ENCODE assay signal across 17 cellular contexts in genomic region chr20:38550274-38550673, GRCh38. TPM values are rescaled to one million over a fixed set of nuclear protein-coding genes. Genes with fewer than 3 reads are reported as not detected.
DNase-seq lines count a peak whose midpoint lies in the region; ATAC-seq and TF ChIP-seq lines count a peak whose summit lies in the region.
"Had no signal": no experiment of that assay in that cellular context is flagged by ENCODE, and none has a peak within 500 bp of the region (broad histone marks: within the 10 kb centered on the region; RNA-seq: fewer than 3 reads in every experiment).

No MANE protein-coding gene starts in this region.

- H3K27me3 ChIP-seq in Caco-2 (replicated peaks; ENCODE audit: control insufficient read depth, insufficient read depth, low read length) (no peaks in the 10 kb centered on the region), left ventricle myocardium inferior (ENCODE audit: low read depth) (no peaks in the 10 kb centered on the region)

- POLR2A ChIA-PET in Caco-2 (lab: Charles Lee), result no interaction called here

- BruUV-seq in Caco-2 (replicated peaks; lab: Mats Ljungman, UMichigan), result no TSS peak

- peak; percentile 48 for TF ChIP-seq CTCF in Caco-2 (IDR thresholded peaks at IDR 0.05; ENCODE audit: insufficient read depth in 1 of 2, low read depth in 1 of 2, low read length in 1 of 2, severe bottlenecking in 1 of 2, unreplicated experiment in 1 of 2)
- no peak for TF ChIP-seq CTCF in left ventricle myocardium inferior (IDR thresholded peaks at IDR 0.05; ENCODE audit: borderline replicate concordance)

- peaks cover 11% of the 10 kb centered on the region for H3K4me1 ChIP-seq in Caco-2
- no peaks in the 10 kb centered on the region for H3K4me1 ChIP-seq in left ventricle myocardium inferior

- H3K4me3 Mint-ChIP-seq in Caco-2 (ENCODE audit: unreplicated experiment), result no peak overlapping the region
- H3K4me3 Mint-ChIP-seq: dendritic cell treated with granulocyte-macrophage colony-stimulating factor and Interleukin-4, amounts not matched to agents 40 ng/mL and 50 ng/mL, for 4 days; IgD-negative memory B cell had no signal

- no peak overlapping the region for H3K27ac Mint-ChIP-seq in Caco-2 (ENCODE audit: unreplicated experiment)
- H3K27ac Mint-ChIP-seq: dendritic cell treated with granulocyte-macrophage colony-stimulating factor and Interleukin-4, amounts not matched to agents 40 ng/mL and 50 ng/mL, for 4 days; IgD-negative memory B cell had no signal

- H3K36me3 Mint-ChIP-seq in Caco-2 (ENCODE audit: insufficient read depth, unreplicated experiment), result peaks cover 36% of the 10 kb centered on the region

- DNase-seq in Caco-2 (peak in 1 of 2 experiments; percentile 27), HCEC 1CT (peak; percentile 8), RPMI8226 (peak; percentile 17), germinal center (ENCODE audit: low spot score) (peak; percentile 15), dermis blood vessel endothelial cell (no peak), left ventricle myocardium inferior (no peak), Right ventricle myocardium inferior (ENCODE audit: missing footprints) (no peak), OCI-M1 (lab: John Stamatoyannopoulos, UW) (no peak)
- DNase-seq: activated CD8-positive, alpha-beta memory T cell treated with anti-CD3 and anti-CD28 coated beads, Interleukin-2, amount 50 U/mL, for 4 hours; COR-L47; foreskin fibroblast; NCI-H345; retina; SIG-M5 had no signal

- H3K27me3 Mint-ChIP-seq in Caco-2 (ENCODE audit: insufficient read depth, unreplicated experiment), result no peaks in the 10 kb centered on the region
- H3K27me3 Mint-ChIP-seq: dendritic cell treated with granulocyte-macrophage colony-stimulating factor and Interleukin-4, amounts not matched to agents 40 ng/mL and 50 ng/mL, for 4 days; IgD-negative memory B cell had no signal

- CTCF ChIA-PET in Caco-2 (lab: Charles Lee), result no interaction called here

- H3K27ac ChIP-seq in left ventricle myocardium inferior (replicated peaks), result no peak overlapping the region

- intact Hi-C loops in Caco-2 (cut with micrococcal nuclease; ENCODE audit: unreplicated experiment) (no loop called here), left ventricle myocardium inferior (cut with micrococcal nuclease) (no loop called here), Right ventricle myocardium inferior (cut with DNase I) (no loop called here)

- no peaks in the 10 kb centered on the region for H3K9me3 ChIP-seq in Caco-2
- no peaks in the 10 kb centered on the region for H3K9me3 ChIP-seq in left ventricle myocardium inferior (replicated peaks)

- no peaks in the 10 kb centered on the region for H3K9me3 Mint-ChIP-seq in Caco-2 (ENCODE audit: unreplicated experiment)
- H3K9me3 Mint-ChIP-seq: dendritic cell treated with granulocyte-macrophage colony-stimulating factor and Interleukin-4, amounts not matched to agents 40 ng/mL and 50 ng/mL, for 4 days; IgD-negative memory B cell had no signal

- no peak overlapping the region for H3K4me3 ChIP-seq in Caco-2 (ENCODE audit: low read depth, low read length)
- H3K4me3 ChIP-seq in left ventricle myocardium inferior, result no peak overlapping the region

- no peak for ATAC-seq in Right ventricle myocardium inferior

- H3K36me3 ChIP-seq in Caco-2 (ENCODE audit: control insufficient read depth, insufficient read depth, low read length) (peaks cover 7% of the 10 kb centered on the region; the same call in 1 of the 2 replicates), left ventricle myocardium inferior (peaks cover 97% of the 10 kb centered on the region)

- peaks cover 4% of the 10 kb centered on the region for H3K4me1 Mint-ChIP-seq in Caco-2 (ENCODE audit: low read depth, unreplicated experiment)
- H3K4me1 Mint-ChIP-seq: IgD-negative memory B cell had no signal

RNA-seq across cellular contexts. Expression of gene ADIG, which starts 30.7 kb away (rescaled TPM):
- total RNA-seq in Caco-2 (2022), result not detected in 2 replicates
- not detected in 2 replicates for total RNA-seq in dermis blood vessel endothelial cell
- not detected for total RNA-seq in left ventricle myocardium inferior
- total RNA-seq in Right ventricle myocardium inferior, result 0.43 TPM
- total RNA-seq: H4 had no signal

RNA-seq across cellular contexts. Expression of gene ARHGAP40, which starts 51.3 kb away (rescaled TPM):
- total RNA-seq in Caco-2 (2022), result 0.14 TPM in 1 of 2 replicates, not detected in the other
- total RNA-seq in dermis blood vessel endothelial cell, result 0.09 TPM in 1 of 2 replicates, not detected in the other
- not detected for total RNA-seq in left ventricle myocardium inferior
- not detected for total RNA-seq in Right ventricle myocardium inferior
- total RNA-seq: H4 had no signal

Comparison
In these comparisons a context has a peak if more than half of its experiments do, and no peak if none do; other contexts are left out.
1. DNase-seq: peak in HCEC 1CT (single experiment), RPMI8226 (single experiment) and germinal center (single experiment); none in dermis blood vessel endothelial cell (single experiment), left ventricle myocardium inferior (single experiment), Right ventricle myocardium inferior (single experiment) and OCI-M1 (single experiment).